19 cellular contexts compared by ENCODE assay signal in genomic region chrX:105738162-105738561, GRCh38.
"Had no signal": no experiment of that assay in that cellular context is flagged by ENCODE, and none has a peak within 500 bp of the region (broad histone marks: within the 10 kb centered on the region; RNA-seq: fewer than 3 reads in every experiment).

No MANE protein-coding gene starts in this region.

- DNase-seq: effector memory CD4-positive, alpha-beta T cell; heart left ventricle; hippocampal formation; kidney glomerular epithelial cell; mesendoderm; naive B cell; occipital lobe; pancreas; spleen; stimulated activated CD4-positive, alpha-beta T cell treated with anti-CD3 and anti-CD28 coated beads, Interleukin-15, amount 100 ng/mL, for 24 hours; stimulated activated CD4-positive, alpha-beta T cell treated with anti-CD3 and anti-CD28 coated beads, Interleukin-1b, Interleukin-23, amount 100 ng/mL, for 48 hours; stimulated activated CD4-positive, alpha-beta T cell treated with anti-CD3 and anti-CD28 coated beads, Interleukin-4, amount 100 ng/mL, for 24 hours; testis; upper lobe of right lung had no signal

- ATAC-seq: esophagus mucosa; heart left ventricle; pancreas; sciatic nerve; stimulated activated memory B cell treated with anti-CD40 and anti-IgM and Interleukin-4, amounts not matched to agents 10 μg/mL and 1 μg/mL and 100 μg/mL, for 72 hours; upper lobe of right lung had no signal

- FAIRE-seq: endometrium, frontal cortex, pancreas had no signal
